In genomic region chr7:73851410-73852338, GRCh38 we compare ENCODE assay signal across 8 cellular contexts. TPM values are rescaled to one million over a fixed set of nuclear protein-coding genes. Genes with fewer than 3 reads are reported as not detected.
DNase-seq lines count a peak whose midpoint lies in the region; ATAC-seq and FAIRE-seq lines count a peak whose summit lies in the region.

No MANE protein-coding gene starts in this region.

- peak; percentile 78 for DNase-seq in KBM-7
- peak; percentile 37 for DNase-seq in activated T-cell treated with anti-CD3 and anti-CD28 coated beads, Interleukin-2, amount 50 U/mL, for 24 hours
- no peak for DNase-seq in left cardiac atrium
- peak; percentile 42 to 44 for DNase-seq in stimulated activated naive CD8-positive, alpha-beta T cell treated with anti-CD3 and anti-CD28 coated beads, Interleukin-15, amount 100 ng/mL, for 72 hours
- no peak for DNase-seq in ecto neural progenitor cell (ENCODE audit: low spot score)
- DNase-seq in NCI-H524 (lab: John Stamatoyannopoulos, UW), result no peak

- H3K36me3 Mint-ChIP-seq in activated T-cell treated with anti-CD3 and anti-CD28 coated beads, Interleukin-2, amount 50 U/mL, for 24 hours (ENCODE audit: low read depth), result no peaks in the 10 kb centered on the region

- peaks cover 33% of the 10 kb centered on the region for H3K4me1 Mint-ChIP-seq in activated T-cell treated with anti-CD3 and anti-CD28 coated beads, Interleukin-2, amount 50 U/mL, for 24 hours (ENCODE audit: low read depth)
- H3K4me1 Mint-ChIP-seq in stimulated activated naive CD8-positive, alpha-beta T cell treated with anti-CD3 and anti-CD28 coated beads, Interleukin-15, amount 100 ng/mL, for 72 hours, result peaks cover 35% of the 10 kb centered on the region

- intact Hi-C loops in left cardiac atrium (cut with DNase I), result loop anchor here in 1 of 2 donors (10.0 kb wide), 1 partner anchor 237 kb away; no protein-coding TSS in a partner anchor

- H3K4me3 Mint-ChIP-seq in activated T-cell treated with anti-CD3 and anti-CD28 coated beads, Interleukin-2, amount 50 U/mL, for 24 hours, result no peak overlapping the region
- peak overlapping the region in 1 of 2 donors; percentile 26 for H3K4me3 Mint-ChIP-seq in stimulated activated naive CD8-positive, alpha-beta T cell treated with anti-CD3 and anti-CD28 coated beads, Interleukin-15, amount 100 ng/mL, for 72 hours

- ATAC-seq in GM21528 (IDR thresholded peaks at IDR 0.05; ENCODE audit: low FRiP score, unreplicated experiment) (peak; percentile 60), left cardiac atrium (peak; percentile 50 to 93)
- ATAC-seq in stimulated activated naive CD8-positive, alpha-beta T cell treated with anti-CD3 and anti-CD28 coated beads, Interleukin-15, amount 100 ng/mL, for 72 hours, result peak; percentile 98

- in situ Hi-C loops in KBM-7 (cut with MboI; ENCODE audit: low pct_unique_long_range_greater_than_20kb, low sequenced_read_pairs), result loop anchor here (25.0 kb wide), 1 partner anchor 336 kb away; no protein-coding TSS in a partner anchor

- H3K27me3 Mint-ChIP-seq in activated T-cell treated with anti-CD3 and anti-CD28 coated beads, Interleukin-2, amount 50 U/mL, for 24 hours, result peaks cover 29% of the 10 kb centered on the region
- peaks cover 30% of the 10 kb centered on the region for H3K27me3 Mint-ChIP-seq in stimulated activated naive CD8-positive, alpha-beta T cell treated with anti-CD3 and anti-CD28 coated beads, Interleukin-15, amount 100 ng/mL, for 72 hours

- FAIRE-seq in G401.6 (lab: Jason Lieb, UNC), result peak; percentile 95

- H3K27ac Mint-ChIP-seq in activated T-cell treated with anti-CD3 and anti-CD28 coated beads, Interleukin-2, amount 50 U/mL, for 24 hours, result peak overlapping the region; percentile 92
- H3K27ac Mint-ChIP-seq in stimulated activated naive CD8-positive, alpha-beta T cell treated with anti-CD3 and anti-CD28 coated beads, Interleukin-15, amount 100 ng/mL, for 72 hours, result peak overlapping the region; percentile 36 to 79

- H3K9me3 Mint-ChIP-seq in activated T-cell treated with anti-CD3 and anti-CD28 coated beads, Interleukin-2, amount 50 U/mL, for 24 hours, result no peaks in the 10 kb centered on the region
- H3K9me3 Mint-ChIP-seq in stimulated activated naive CD8-positive, alpha-beta T cell treated with anti-CD3 and anti-CD28 coated beads, Interleukin-15, amount 100 ng/mL, for 72 hours, result no peaks in the 10 kb centered on the region

RNA-seq across cellular contexts. Expression of gene TMEM270, which starts 9.3 kb away (rescaled TPM):
- not detected for total RNA-seq in left cardiac atrium

RNA-seq across cellular contexts. Expression of gene METTL27, which starts 9.4 kb away (rescaled TPM):
- total RNA-seq in left cardiac atrium, result under 1 TPM; 0.32 to 0.92 TPM

RNA-seq across cellular contexts. Expression of gene CLDN4, which starts 20.9 kb away (rescaled TPM):
- total RNA-seq in left cardiac atrium, result under 1 TPM in 1 of 2 donors, not detected in 1; 0.71 TPM

Comparison
In these comparisons a context has a peak if more than half of its experiments do, and no peak if none do; other contexts are left out.
1. DNase-seq: peak in KBM-7 (single experiment), activated T-cell treated with anti-CD3 and anti-CD28 coated beads, Interleukin-2, amount 50 U/mL, for 24 hours (single experiment) and stimulated activated naive CD8-positive, alpha-beta T cell treated with anti-CD3 and anti-CD28 coated beads, Interleukin-15, amount 100 ng/mL, for 72 hours (2 of 2); none in left cardiac atrium (single experiment), ecto neural progenitor cell (single experiment) and NCI-H524 (0 of 2).
2. Peak in every context shown above with its lines, with median percentiles within 50 percentile points of each other: ATAC-seq.